8 cellular contexts compared by ENCODE assay signal in genomic region chr1:18957136-18957521, GRCh38. TPM values are rescaled to one million over a fixed set of nuclear protein-coding genes. Genes with fewer than 3 reads are reported as not detected.
DNase-seq lines count a peak whose midpoint lies in the region; ATAC-seq, FAIRE-seq and TF ChIP-seq lines count a peak whose summit lies in the region.

No MANE protein-coding gene starts in this region.

- no peak for TF ChIP-seq CTCF in keratinocyte (optimal IDR thresholded peaks at IDR 0.05 in 1 of 3, IDR thresholded peaks at IDR 0.05 in 1 of 3, conservative IDR thresholded peaks at IDR 0.05 in 1 of 3; ENCODE audit: extremely low read depth in 1 of 3, insufficient read depth in 2 of 3, low read length in 3 of 3)

- H3K4me2 ChIP-seq in keratinocyte (ENCODE audit: control insufficient read depth, extremely low read depth, insufficient read depth, low read depth, low read length), result peak overlapping the region; percentile 86

- H3K36me3 ChIP-seq in keratinocyte (ENCODE audit: control insufficient read depth in 2 of 2, extremely low read depth in 1 of 2, insufficient read depth in 2 of 2, low read length in 2 of 2) (peaks cover 2 to 23% of the 10 kb centered on the region in 2 experiments), stomach smooth muscle (ENCODE audit: control insufficient read depth in 2 of 2, insufficient read depth in 2 of 2, low read length in 2 of 2) (no peaks in the 10 kb centered on the region)

- H3K4me3 ChIP-seq in keratinocyte (ENCODE audit: control insufficient read depth in 2 of 3, extremely low read depth in 1 of 3, insufficient read depth in 2 of 3, low read depth in 1 of 3, low read length in 3 of 3) (peak overlapping the region; percentile 41 to 80 (median 69)), stomach smooth muscle (ENCODE audit: low read length in 2 of 2) (peak overlapping the region; percentile 70 to 85)

- H3K79me2 ChIP-seq in keratinocyte (ENCODE audit: control insufficient read depth, insufficient read depth, low read length), result peaks cover 43% of the 10 kb centered on the region

- peaks cover 17% of the 10 kb centered on the region for H4K20me1 ChIP-seq in keratinocyte (ENCODE audit: control insufficient read depth, extremely low read depth, insufficient read depth, low read length)

- FAIRE-seq in keratinocyte (lab: Jason Lieb, UNC), result no peak

- peaks cover 24% of the 10 kb centered on the region for H3K36me3 Mint-ChIP-seq in activated CD4-positive, alpha-beta T cell treated with anti-CD3 and anti-CD28 coated beads, Interleukin-2, amount 10 ng/mL, durations not matched to agents 24 days and 14 days (ENCODE audit: low read depth)

- H3K27me3 Mint-ChIP-seq in activated CD4-positive, alpha-beta T cell treated with anti-CD3 and anti-CD28 coated beads, Interleukin-2, amount 10 ng/mL, durations not matched to agents 24 days and 14 days, result peaks cover 21% of the 10 kb centered on the region

- intact Hi-C loops in activated CD4-positive, alpha-beta T cell treated with anti-CD3 and anti-CD28 coated beads, Interleukin-2, amount 10 ng/mL, durations not matched to agents 24 days and 14 days (cut with micrococcal nuclease), result loop anchor here (2.0 kb wide), 1 partner anchor 54 kb away; the partner anchor contains the start of gene ALDH4A1

- H3K9me3 ChIP-seq in keratinocyte (ENCODE audit: control insufficient read depth, low read depth, low read length) (no peaks in the 10 kb centered on the region), stomach smooth muscle (ENCODE audit: control insufficient read depth in 2 of 2, low read length in 2 of 2) (no peaks in the 10 kb centered on the region)

- H2AFZ ChIP-seq in keratinocyte (ENCODE audit: control insufficient read depth, low read length), result peak overlapping the region; percentile 71

- H3K27ac ChIP-seq in angular gyrus (ENCODE audit: low read depth, low read length) (peak overlapping the region; percentile 64), keratinocyte (ENCODE audit: control insufficient read depth, insufficient read depth, low read length) (peak overlapping the region; percentile 58), stomach smooth muscle (ENCODE audit: low read length) (peak overlapping the region; percentile 55)

- no peaks in the 10 kb centered on the region for H3K9me1 ChIP-seq in keratinocyte (ENCODE audit: control insufficient read depth, extremely low read depth, insufficient read depth, low read length)

- no peaks in the 10 kb centered on the region for H3K9me3 Mint-ChIP-seq in activated CD4-positive, alpha-beta T cell treated with anti-CD3 and anti-CD28 coated beads, Interleukin-2, amount 10 ng/mL, durations not matched to agents 24 days and 14 days

- H3K27me3 ChIP-seq in keratinocyte (ENCODE audit: control insufficient read depth, extremely low read depth, insufficient read depth, low read length) (no peaks in the 10 kb centered on the region), stomach smooth muscle (ENCODE audit: control insufficient read depth in 1 of 2, insufficient read depth in 2 of 2, low read length in 2 of 2) (no peaks in the 10 kb centered on the region)

- H3K4me3 Mint-ChIP-seq in activated CD4-positive, alpha-beta T cell treated with anti-CD3 and anti-CD28 coated beads, Interleukin-2, amount 10 ng/mL, durations not matched to agents 24 days and 14 days, result peak overlapping the region; percentile 78

- no peak for DNase-seq in activated CD4-positive, alpha-beta T cell treated with anti-CD3 and anti-CD28 coated beads, Interleukin-2, amount 10 ng/mL, durations not matched to agents 24 days and 14 days
- DNase-seq in activated CD4-positive, alpha-beta T cell treated with anti-CD3 and anti-CD28 coated beads, Interleukin-2, amount 50 U/mL, for 4 hours, result no peak
- DNase-seq in keratinocyte (ENCODE audit: low read depth, low spot score) (no peak), AG08395 (ENCODE audit: low spot score) (no peak)

- H3K4me1 ChIP-seq in keratinocyte (ENCODE audit: control insufficient read depth, extremely low read depth, insufficient read depth, low read length), result peaks cover 39% of the 10 kb centered on the region
- H3K4me1 ChIP-seq in stomach smooth muscle (ENCODE audit: control insufficient read depth, insufficient read depth, low read length), result peaks cover 30% of the 10 kb centered on the region

- peak overlapping the region; percentile 76 for H3K27ac Mint-ChIP-seq in activated CD4-positive, alpha-beta T cell treated with anti-CD3 and anti-CD28 coated beads, Interleukin-2, amount 10 ng/mL, durations not matched to agents 24 days and 14 days

- dilution Hi-C loops in keratinocyte (cut with MboI; ENCODE audit: extremely low pct_ligation_motif_present, low sequenced_read_pairs), result no loop called here

- H3K4me1 Mint-ChIP-seq in activated CD4-positive, alpha-beta T cell treated with anti-CD3 and anti-CD28 coated beads, Interleukin-2, amount 10 ng/mL, durations not matched to agents 24 days and 14 days, result peaks cover 45% of the 10 kb centered on the region

- ATAC-seq in HG02623 (IDR thresholded peaks at IDR 0.05; ENCODE audit: unreplicated experiment) (no peak), HG02852 (IDR thresholded peaks at IDR 0.05; ENCODE audit: unreplicated experiment) (no peak)

- H3K9ac ChIP-seq in keratinocyte (ENCODE audit: control insufficient read depth, extremely low read depth, insufficient read depth, low read length), result peak overlapping the region; percentile 77
- H3K9ac ChIP-seq in stomach smooth muscle (ENCODE audit: low read length in 2 of 2), result peak overlapping the region; percentile 71

RNA-seq across cellular contexts. Expression of gene IFFO2, which starts 0.7 kb away (rescaled TPM):
- total RNA-seq in activated CD4-positive, alpha-beta T cell treated with anti-CD3 and anti-CD28 coated beads, Interleukin-2, amount 10 ng/mL, durations not matched to agents 24 days and 14 days, result 32.3 and 36.8 TPM in 2 replicates
- polyA plus RNA-seq in keratinocyte, result 55.0 to 61.5 TPM (median 57.9 TPM) in 3 replicates
- 124 TPM for polyA plus RNA-seq in keratinocyte (2011; ENCODE audit: low read depth)
- polyA plus RNA-seq in keratinocyte (2011; cell fraction: cytosol; rRNA removed), result 43.0 and 79.6 TPM in 2 replicates
- polyA plus RNA-seq in keratinocyte (2011; cell fraction: nucleus; rRNA removed), result 145 and 193 TPM in 2 replicates
- 72.9 and 75.0 TPM in 2 replicates for polyA plus RNA-seq in keratinocyte (2012; ENCODE audit: low replicate concordance)
- 106 to 194 TPM (median 118 TPM) in 3 replicates for polyA minus RNA-seq in keratinocyte
- 127 TPM for polyA minus RNA-seq in keratinocyte (2011; cell fraction: cytosol; rRNA and poly(A)+ RNA removed)
- 82.3 and 144 TPM in 2 replicates for polyA minus RNA-seq in keratinocyte (2011; cell fraction: nucleus; rRNA and poly(A)+ RNA removed)

RNA-seq across cellular contexts. Expression of gene ALDH4A1, which starts 54.8 kb away (rescaled TPM):
- 2.8 and 5.2 TPM in 2 replicates for total RNA-seq in activated CD4-positive, alpha-beta T cell treated with anti-CD3 and anti-CD28 coated beads, Interleukin-2, amount 10 ng/mL, durations not matched to agents 24 days and 14 days
- 38.7 to 91.9 TPM (median 52.7 TPM) in 3 replicates for polyA plus RNA-seq in keratinocyte
- 23.4 TPM for polyA plus RNA-seq in keratinocyte (2011; ENCODE audit: low read depth)
- 32.0 and 62.6 TPM in 2 replicates for polyA plus RNA-seq in keratinocyte (2011; cell fraction: cytosol; rRNA removed)
- polyA plus RNA-seq in keratinocyte (2011; cell fraction: nucleus; rRNA removed), result 62.5 and 83.1 TPM in 2 replicates
- 44.0 and 48.3 TPM in 2 replicates for polyA plus RNA-seq in keratinocyte (2012; ENCODE audit: low replicate concordance)
- 48.6 to 89.0 TPM (median 74.9 TPM) in 3 replicates for polyA minus RNA-seq in keratinocyte
- 91.9 TPM for polyA minus RNA-seq in keratinocyte (2011; cell fraction: cytosol; rRNA and poly(A)+ RNA removed)
- 65.3 and 76.2 TPM in 2 replicates for polyA minus RNA-seq in keratinocyte (2011; cell fraction: nucleus; rRNA and poly(A)+ RNA removed)
